In the genomic region with DNA sequence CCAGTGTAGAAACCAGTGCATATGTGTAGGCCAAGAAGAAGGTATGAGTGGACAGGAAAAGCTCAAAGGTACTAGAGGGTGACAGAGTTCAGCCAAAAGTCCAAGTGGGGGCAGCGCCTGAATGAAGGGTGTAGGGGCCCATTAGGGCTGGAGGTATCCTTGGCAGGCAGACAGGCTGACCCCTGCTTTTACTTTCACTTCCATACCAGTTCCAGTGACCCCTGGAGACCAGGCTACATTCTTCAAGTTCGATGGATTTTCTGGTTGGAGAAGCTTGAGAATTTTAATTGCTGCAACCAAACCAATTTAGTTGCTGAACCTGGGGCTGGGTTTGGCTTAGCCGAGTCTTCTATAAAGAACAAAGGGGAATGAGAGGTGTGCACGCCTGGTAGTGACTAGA, we compare ENCODE assay signal across 1 cellular context.
TF ChIP-seq lines count a peak whose summit lies in the region.

No MANE protein-coding gene starts in this region.

TF ChIP-seq in GM12878, 131 proteins besides CTCF, POLR2A, EP300 and RAD21 (continued from another document):
- TF ChIP-seq, protein P1, sequence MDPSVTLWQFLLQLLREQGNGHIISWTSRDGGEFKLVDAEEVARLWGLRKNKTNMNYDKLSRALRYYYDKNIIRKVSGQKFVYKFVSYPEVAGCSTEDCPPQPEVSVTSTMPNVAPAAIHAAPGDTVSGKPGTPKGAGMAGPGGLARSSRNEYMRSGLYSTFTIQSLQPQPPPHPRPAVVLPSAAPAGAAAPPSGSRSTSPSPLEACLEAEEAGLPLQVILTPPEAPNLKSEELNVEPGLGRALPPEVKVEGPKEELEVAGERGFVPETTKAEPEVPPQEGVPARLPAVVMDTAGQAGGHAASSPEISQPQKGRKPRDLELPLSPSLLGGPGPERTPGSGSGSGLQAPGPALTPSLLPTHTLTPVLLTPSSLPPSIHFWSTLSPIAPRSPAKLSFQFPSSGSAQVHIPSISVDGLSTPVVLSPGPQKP (IDR thresholded peaks at IDR 0.05; ENCODE audit: low read depth, low read length), result no peak
- no peak for TF ChIP-seq ZBTB11 (CRISPR knock-in tag; IDR thresholded peaks at IDR 0.05)
- no peak for TF ChIP-seq RCOR1 (conservative IDR thresholded peaks at IDR 0.05; ENCODE audit: low read depth, low read length)
- no peak for TF ChIP-seq FOXK2 (IDR thresholded peaks at IDR 0.05)
TF ChIP-seq in GM12878: peak in this region for 0.
